ENCODE assay signal across 8 cellular contexts in genomic region chr6:141464490-141464889, GRCh38.
DNase-seq lines count a peak whose midpoint lies in the region; ATAC-seq and TF ChIP-seq lines count a peak whose summit lies in the region.

No MANE protein-coding gene starts in this region.

- H3K27me3 Mint-ChIP-seq in osteocyte (ENCODE audit: unreplicated experiment): no peaks in the 10 kb centered on the region

- no peaks in the 10 kb centered on the region for H3K9me3 Mint-ChIP-seq in osteocyte (ENCODE audit: unreplicated experiment)

- H3K36me3 ChIP-seq in BE2C: no peaks in the 10 kb centered on the region

- H3K4me1 ChIP-seq in BE2C: no peaks in the 10 kb centered on the region

- H3K4me3 ChIP-seq in astrocyte of the spinal cord (ENCODE audit: low read depth, low read length) (no peak overlapping the region), BE2C (ENCODE audit: low read depth, low read length) (no peak overlapping the region)

- H3K27me3 ChIP-seq in BE2C: no peaks in the 10 kb centered on the region

- DNase-seq in ELR (ENCODE audit: low read depth) (peak; percentile 25), NCI-H1105 (lab: John Stamatoyannopoulos, UW) (peak; percentile 94), astrocyte of the spinal cord (ENCODE audit: low read depth, low spot score) (peak; percentile 54), osteocyte (ENCODE audit: extremely low spot score, unreplicated experiment) (no peak), BE2C (no peak), NK-92 (lab: John Stamatoyannopoulos, UW; ENCODE audit: unreplicated experiment) (no peak)
- no peak for DNase-seq in effector CD8-positive, alpha-beta T cell (lab: John Stamatoyannopoulos, UW)

- TF ChIP-seq CTCF in astrocyte of the spinal cord (IDR thresholded peaks at IDR 0.05; ENCODE audit: low read depth, low read length) (no peak), osteocyte (IDR thresholded peaks at IDR 0.05) (no peak), BE2C (IDR thresholded peaks at IDR 0.05; ENCODE audit: low read depth, low read length) (no peak)

- no peaks in the 10 kb centered on the region for H3K36me3 Mint-ChIP-seq in osteocyte (ENCODE audit: unreplicated experiment)

- in situ Hi-C loops in astrocyte of the spinal cord (cut with HindIII; ENCODE audit: low sequenced_read_pairs): no loop called here

- peaks cover 23% of the 10 kb centered on the region for H3K4me1 Mint-ChIP-seq in osteocyte (ENCODE audit: unreplicated experiment)

- H3K4me3 Mint-ChIP-seq in osteocyte (ENCODE audit: unreplicated experiment): no peak overlapping the region

- H3K27ac Mint-ChIP-seq in osteocyte (ENCODE audit: unreplicated experiment): peak overlapping the region; percentile 40

- peak; percentile 86 for ATAC-seq in GM21723 (IDR thresholded peaks at IDR 0.05; ENCODE audit: unreplicated experiment)

- H3K9me3 ChIP-seq in BE2C: no peaks in the 10 kb centered on the region

Comparison
In these comparisons a context has a peak if more than half of its experiments do, and no peak if none do; other contexts are left out.
1. DNase-seq: peak in ELR (single experiment), NCI-H1105 (single experiment) and astrocyte of the spinal cord (single experiment); none in osteocyte (single experiment), BE2C (single experiment), NK-92 (single experiment) and effector CD8-positive, alpha-beta T cell (single experiment).